In genomic region chr15:35101335-35101734, GRCh38 we compare ENCODE assay signal across 29 cellular contexts. TPM values are rescaled to one million over a fixed set of nuclear protein-coding genes. Genes with fewer than 3 reads are reported as not detected.
DNase-seq lines count a peak whose midpoint lies in the region; ATAC-seq, FAIRE-seq and TF ChIP-seq lines count a peak whose summit lies in the region.
"Had no signal": no experiment of that assay in that cellular context is flagged by ENCODE, and none has a peak within 500 bp of the region (broad histone marks: within the 10 kb centered on the region; RNA-seq: fewer than 3 reads in every experiment).

No MANE protein-coding gene starts in this region.

- intact Hi-C loops in HepG2 (cut with micrococcal nuclease; ENCODE audit: unreplicated experiment), result no loop called here
- intact Hi-C loops in right lobe of liver (cut with DNase I), result no loop called here
- intact Hi-C loops in spleen (cut with DNase I; ENCODE audit: low total_unique reads), result no loop called here

- H3K27ac Mint-ChIP-seq in neural progenitor cell, result no peak overlapping the region
- H3K27ac Mint-ChIP-seq: CD14-positive monocyte; CD4-positive, alpha-beta memory T cell; CD4-positive, CD25-positive, alpha-beta regulatory T cell; CD8-positive, alpha-beta memory T cell had no signal

- no peak for TF ChIP-seq RAD21 in HepG2 (CRISPR knock-in tag; IDR thresholded peaks at IDR 0.05)

- no peaks in the 10 kb centered on the region for H3K36me3 ChIP-seq in HepG2 (replicated peaks in 1 of 2; ENCODE audit: control insufficient read depth in 1 of 2, insufficient read depth in 2 of 2, low read length in 2 of 2)
- no peaks in the 10 kb centered on the region for H3K36me3 ChIP-seq in right lobe of liver
- H3K36me3 ChIP-seq in spleen, result no peaks in the 10 kb centered on the region
- H3K36me3 ChIP-seq in neural progenitor cell, result no peaks in the 10 kb centered on the region
- H3K36me3 ChIP-seq: BE2C, BLaER1 had no signal

- H3K4me1 ChIP-seq in HepG2 (ENCODE audit: insufficient read depth, low read length), result 0 out of 2 replicates have a peak, but pooled peaks cover 5% of the 10 kb centered on the region
- peaks cover 0 to 22% (median 3%) of the 10 kb centered on the region in 4 donors for H3K4me1 ChIP-seq in right lobe of liver
- no peaks in the 10 kb centered on the region for H3K4me1 ChIP-seq in spleen
- no peaks in the 10 kb centered on the region for H3K4me1 ChIP-seq in neural progenitor cell
- H3K4me1 ChIP-seq: BLaER1 had no signal

- no peak overlapping the region for H2AFZ ChIP-seq in HepG2 (ENCODE audit: low read length)
- H2AFZ ChIP-seq in neural progenitor cell (replicated peaks), result no peak overlapping the region

- H3K4me2 ChIP-seq in HepG2 (ENCODE audit: low read depth, low read length) (no peak overlapping the region), neural progenitor cell (no peak overlapping the region)
- H3K4me2 ChIP-seq: BLaER1 had no signal

- no peak overlapping the region for H3K4me3 ChIP-seq in HepG2 (replicated peaks in 1 of 3; ENCODE audit: insufficient read depth in 1 of 3, low read depth in 2 of 3, low read length in 3 of 3)
- peak overlapping the region in 1 of 3 donors; percentile 9 for H3K4me3 ChIP-seq in right lobe of liver
- no peak overlapping the region for H3K4me3 ChIP-seq in spleen
- H3K4me3 ChIP-seq in neural progenitor cell, result no peak overlapping the region
- H3K4me3 ChIP-seq: BLaER1, GM12878 had no signal

- no peaks in the 10 kb centered on the region for H3K27me3 ChIP-seq in HepG2 (ENCODE audit: control insufficient read depth in 1 of 2, insufficient read depth in 2 of 2, low read length in 2 of 2)
- H3K27me3 ChIP-seq in right lobe of liver, result no peaks in the 10 kb centered on the region
- no peaks in the 10 kb centered on the region for H3K27me3 ChIP-seq in spleen (replicated peaks in 1 of 7)
- no peaks in the 10 kb centered on the region for H3K27me3 ChIP-seq in neural progenitor cell
- H3K27me3 ChIP-seq: BE2C, BLaER1 had no signal

- TF ChIP-seq POLR2A in HepG2 (IDR thresholded peaks at IDR 0.05; ENCODE audit: insufficient read depth in 1 of 2, low read depth in 2 of 2, low read length in 2 of 2) (no peak), right lobe of liver (IDR thresholded peaks at IDR 0.05) (no peak), spleen (IDR thresholded peaks at IDR 0.05) (no peak)

- no peak overlapping the region for H3K27ac ChIP-seq in HepG2 (ENCODE audit: extremely low read length, insufficient read depth, low read length)
- H3K27ac ChIP-seq in right lobe of liver, result peak overlapping the region in 2 of 3 donors; percentile 23 to 50
- no peak overlapping the region for H3K27ac ChIP-seq in spleen
- no peak overlapping the region for H3K27ac ChIP-seq in neural progenitor cell
- H3K27ac ChIP-seq: BLaER1 had no signal

- H3K9me3 Mint-ChIP-seq in neural progenitor cell, result no peaks in the 10 kb centered on the region
- H3K9me3 Mint-ChIP-seq: CD4-positive, alpha-beta memory T cell; CD4-positive, CD25-positive, alpha-beta regulatory T cell; CD8-positive, alpha-beta memory T cell had no signal

- H3K36me3 Mint-ChIP-seq in neural progenitor cell, result no peaks in the 10 kb centered on the region
- H3K36me3 Mint-ChIP-seq: CD14-positive monocyte; CD4-positive, alpha-beta memory T cell; CD4-positive, CD25-positive, alpha-beta regulatory T cell; CD8-positive, alpha-beta memory T cell had no signal

- TF ChIP-seq CTCF in HepG2 (CRISPR knock-in tag; IDR thresholded peaks at IDR 0.05) (no peak), right lobe of liver (IDR thresholded peaks at IDR 0.05) (no peak), spleen (IDR thresholded peaks at IDR 0.05 in 8 of 11, conservative IDR thresholded peaks at IDR 0.05 in 3 of 11) (no peak), neural progenitor cell (IDR thresholded peaks at IDR 0.05) (no peak)

- no peaks in the 10 kb centered on the region for H3F3A ChIP-seq in neural progenitor cell (ENCODE audit: low read depth)

- H3K27me3 Mint-ChIP-seq in neural progenitor cell (ENCODE audit: insufficient read depth, low read depth), result no peaks in the 10 kb centered on the region
- H3K27me3 Mint-ChIP-seq: CD4-positive, alpha-beta memory T cell; CD4-positive, CD25-positive, alpha-beta regulatory T cell had no signal

- H3K4me1 Mint-ChIP-seq in neural progenitor cell, result peaks cover 5% of the 10 kb centered on the region
- H3K4me1 Mint-ChIP-seq: CD4-positive, alpha-beta memory T cell; CD4-positive, CD25-positive, alpha-beta regulatory T cell; CD8-positive, alpha-beta memory T cell had no signal

- no peaks in the 10 kb centered on the region for H4K20me1 ChIP-seq in HepG2 (ENCODE audit: insufficient read depth, low read length)
- no peaks in the 10 kb centered on the region for H4K20me1 ChIP-seq in neural progenitor cell (ENCODE audit: low read depth)
- H4K20me1 ChIP-seq: BLaER1 had no signal

- POLR2A ChIA-PET in HepG2 (lab: Yijun Ruan, JAX), result no interaction called here

- no TSS peak for BruUV-seq in HepG2 (replicated peaks; lab: Mats Ljungman, UMichigan)

- H3K79me2 ChIP-seq in HepG2 (ENCODE audit: insufficient read depth, low read length) (no peaks in the 10 kb centered on the region), neural progenitor cell (ENCODE audit: low read depth) (no peaks in the 10 kb centered on the region)

- CTCF ChIA-PET in HepG2 (lab: Yijun Ruan, JAX; ENCODE audit: low intra/inter-chr PET ratio, low total read pairs), result no interaction called here

- ATAC-seq in HepG2 (no peak), right lobe of liver (peak; percentile 34 to 86 (median 72))
- ATAC-seq: GM12878 had no signal

- in situ Hi-C loops in HepG2 (cut with HindIII; ENCODE audit: extremely low pct_ligation_motif_present, low pct_unique_long_range_greater_than_20kb), result no loop called here

- H3K9ac ChIP-seq in HepG2 (ENCODE audit: insufficient read depth, low read depth, low read length), result no peak overlapping the region
- H3K9ac ChIP-seq in neural progenitor cell, result no peak overlapping the region
- H3K9ac ChIP-seq: BLaER1 had no signal

- DNase-seq in HepG2 (ENCODE audit: low spot score) (no peak), right lobe of liver (no peak), spleen (no peak), neural progenitor cell (ENCODE audit: low spot score) (no peak), NCI-H524 (lab: John Stamatoyannopoulos, UW) (no peak)
- DNase-seq: 8988T; ACHN; BE2C; C1 segment of cervical spinal cord; CD4-positive, alpha-beta memory T cell; CD4-positive, CD25-positive, alpha-beta regulatory T cell; CD8-positive, alpha-beta memory T cell; COR-L47; DMS 273 treated with DMSO at 0.1 percent for 48 hours; DMS153; DMS53; DMS79; DND-41; EL; GDM1 had no signal

- TF ChIP-seq EP300 in HepG2 (IDR thresholded peaks at IDR 0.05; ENCODE audit: low read depth in 2 of 2, low read length in 2 of 2) (no peak), HepG2 (CRISPR knock-in tag; IDR thresholded peaks at IDR 0.05; ENCODE audit: borderline replicate concordance) (no peak)

- H3K9me3 ChIP-seq in HepG2 (ENCODE audit: low read length) (no peaks in the 10 kb centered on the region), right lobe of liver (no peaks in the 10 kb centered on the region), spleen (no peaks in the 10 kb centered on the region), neural progenitor cell (ENCODE audit: low read depth) (no peaks in the 10 kb centered on the region)
- H3K9me3 ChIP-seq: BE2C, BLaER1 had no signal

- FAIRE-seq in HepG2 (lab: Jason Lieb, UNC), result no peak
- FAIRE-seq: A204.1, GM12878, GM12892, GM18507 had no signal

- no peak overlapping the region for H3K4me3 Mint-ChIP-seq in neural progenitor cell
- H3K4me3 Mint-ChIP-seq: CD14-positive monocyte; CD4-positive, alpha-beta memory T cell; CD4-positive, CD25-positive, alpha-beta regulatory T cell; CD8-positive, alpha-beta memory T cell had no signal

TF ChIP-seq in HepG2, 621 proteins besides CTCF, POLR2A, EP300 and RAD21:
- TF ChIP-seq MTERF4 (CRISPR knock-in tag; IDR thresholded peaks at IDR 0.05), result no peak
- TF ChIP-seq KAT2B (IDR thresholded peaks at IDR 0.05; ENCODE audit: borderline replicate concordance, low read depth, low read length), result peak; percentile 81
- TF ChIP-seq ONECUT2 (CRISPR knock-in tag; IDR thresholded peaks at IDR 0.05), result peak; percentile 72; the same call in 1 of the 2 replicates

RNA-seq across cellular contexts. Expression of gene NANOGP8, which starts 16.2 kb away (rescaled TPM):
- total RNA-seq in HepG2 (2016; rRNA removed; fragmentation: Illumina TruSeq; extraction: Trizol) (0.25 and 0.27 TPM in 2 replicates), right lobe of liver (under 1 TPM in 2 of 6 experiments, not detected in 4; 0.31 to 0.62 TPM), spleen (1 to 10 TPM in 3 of 7 donors, under 1 TPM in 2, not detected in 2; 0.50 to 4.4 (median 1.1) TPM), neural progenitor cell (ENCODE audit: low replicate concordance) (1.5 TPM in 1 of 2 replicates, not detected in the other)
- total RNA-seq in HepG2 (2016; cell fraction: cytosol; rRNA removed; fragmentation: Illumina TruSeq; extraction: Trizol; ENCODE audit: low read depth), result not detected in 2 replicates
- 0.27 TPM in 1 of 2 replicates, not detected in the other for total RNA-seq in HepG2 (2016; cell fraction: insoluble cytoplasmic fraction; rRNA removed; fragmentation: Illumina TruSeq; extraction: Trizol)
- total RNA-seq in HepG2 (2016; cell fraction: membrane; rRNA removed; fragmentation: Illumina TruSeq; extraction: Trizol), result not detected in 2 replicates
- total RNA-seq in HepG2 (2016; cell fraction: nucleus; rRNA removed; fragmentation: Illumina TruSeq; extraction: Trizol), result not detected in 2 replicates
- polyA plus RNA-seq in HepG2 (2011; rRNA removed) (0.09 TPM in 1 of 2 replicates, not detected in the other), spleen (not detected)
- 0.12 TPM in 1 of 2 replicates, not detected in the other for polyA plus RNA-seq in HepG2 (2011; cell fraction: cytosol; rRNA removed)
- 0.73 and 0.90 TPM in 2 replicates for polyA plus RNA-seq in HepG2 (2011; cell fraction: nucleus; rRNA removed)
- polyA plus RNA-seq in HepG2 (2012), result 0.28 TPM in 1 of 2 replicates, not detected in the other
- 0.17 TPM in 1 of 2 replicates, not detected in the other for polyA plus RNA-seq in HepG2 (2016; cell fraction: cytosol; fragmentation: Illumina TruSeq; extraction: Trizol; ENCODE audit: low read depth)
- polyA plus RNA-seq in HepG2 (2016; cell fraction: insoluble cytoplasmic fraction; fragmentation: Illumina TruSeq; extraction: Trizol; ENCODE audit: low read depth), result not detected in 2 replicates
- polyA plus RNA-seq in HepG2 (2016; cell fraction: membrane; fragmentation: Illumina TruSeq; extraction: Trizol; ENCODE audit: low read depth), result not detected in 2 replicates
- not detected in 2 replicates for polyA plus RNA-seq in HepG2 (2016; cell fraction: nucleus; fragmentation: Illumina TruSeq; extraction: Trizol; ENCODE audit: insufficient read depth, low read depth)
- 0.49 and 0.92 TPM in 2 replicates for polyA minus RNA-seq in HepG2 (2011; rRNA and poly(A)+ RNA removed; ENCODE audit: low replicate concordance)
- polyA minus RNA-seq in HepG2 (2011; cell fraction: cytosol; rRNA and poly(A)+ RNA removed), result 0.79 TPM in 1 of 2 replicates, not detected in the other
- polyA minus RNA-seq in HepG2 (2011; cell fraction: nucleus; rRNA and poly(A)+ RNA removed), result 2.3 and 3.2 TPM in 2 replicates
- total RNA-seq: A673; CD4-positive, alpha-beta memory T cell; CD4-positive, CD25-positive, alpha-beta regulatory T cell; CD8-positive, alpha-beta memory T cell; Daoy; G401; GM12878 had no signal
- polyA plus RNA-seq: CD14-positive monocyte; CD4-positive, alpha-beta memory T cell; CD4-positive, CD25-positive, alpha-beta regulatory T cell; CD8-positive, alpha-beta memory T cell; GM12878 had no signal

Comparison
In these comparisons a context has a peak if more than half of its experiments do, and no peak if none do; other contexts are left out.
1. H3K27ac ChIP-seq: peak in right lobe of liver (2 of 3); none in HepG2 (single experiment), spleen (0 of 8) and neural progenitor cell (single experiment).